Comparison of ENCODE assay signal across 16 cellular contexts in the genomic region with DNA sequence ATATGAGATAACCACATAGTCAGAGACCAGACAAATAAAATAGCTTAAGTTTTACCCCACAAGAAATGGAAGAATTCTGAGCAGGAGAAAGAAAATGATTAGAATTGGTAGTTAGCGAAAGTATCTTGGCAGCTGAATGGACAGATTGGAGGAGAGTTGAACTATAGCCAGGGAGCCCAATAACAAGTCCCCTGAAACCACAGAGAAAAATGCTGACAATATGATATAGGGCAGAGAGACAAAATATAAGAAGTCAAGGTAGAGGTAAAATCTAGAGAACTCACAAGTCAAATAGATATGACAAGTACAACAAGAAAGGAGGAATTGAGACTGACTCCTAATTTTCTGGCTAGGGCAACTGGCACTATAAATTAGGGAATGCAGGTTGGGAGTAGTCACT.
DNase-seq lines count a peak whose midpoint lies in the region; ATAC-seq lines count a peak whose summit lies in the region.
"Had no signal": no experiment of that assay in that cellular context is flagged by ENCODE, and none has a peak within 500 bp of the region (broad histone marks: within the 10 kb centered on the region; RNA-seq: fewer than 3 reads in every experiment).

No MANE protein-coding gene starts in this region.

- peak overlapping the region; percentile 57 for H3K4me2 ChIP-seq in skeletal muscle satellite cell (ENCODE audit: low read length)

- no peaks in the 10 kb centered on the region for H3K9me3 ChIP-seq in CD4-positive, CD25-positive, alpha-beta regulatory T cell (ENCODE audit: control insufficient read depth in 2 of 2, low read length in 2 of 2)
- H3K9me3 ChIP-seq in adipocyte (ENCODE audit: control insufficient read depth, low read length) = no peaks in the 10 kb centered on the region
- H3K9me3 ChIP-seq in skeletal muscle satellite cell (replicated peaks; ENCODE audit: low read length) = no peaks in the 10 kb centered on the region

- no peak for DNase-seq in CD4-positive, CD25-positive, alpha-beta regulatory T cell
- no peak for DNase-seq in adipocyte (ENCODE audit: low read depth)
- DNase-seq in stimulated activated CD4-positive, alpha-beta T cell treated with anti-CD3 and anti-CD28 coated beads, Interleukin-4, amount 100 ng/mL, for 1 hour = no peak
- DNase-seq in NCI-H524 (lab: John Stamatoyannopoulos, UW) = no peak
- DNase-seq: activated CD4-positive, alpha-beta T cell treated with anti-CD3 and anti-CD28 coated beads, Interleukin-2, amount 50 U/mL, for 1 hour; activated effector memory CD4-positive, alpha-beta T cell treated with Interleukin-2 at 50 U/mL for 16 hours; cortex of kidney; HCEC 1CT; left ventricle myocardium superior; NCI-H2029; T-helper 2 cell had no signal

- no peak overlapping the region for H3K27ac ChIP-seq in CD4-positive, CD25-positive, alpha-beta regulatory T cell (ENCODE audit: insufficient read depth, low read length, poor library complexity, severe bottlenecking)
- H3K27ac ChIP-seq in layer of hippocampus (ENCODE audit: low read depth, low read length) = peak overlapping the region; percentile 30

- peaks cover 0 to 2% (median 0%) of the 10 kb centered on the region in 7 donors for H3K9me3 Mint-ChIP-seq in CD4-positive, CD25-positive, alpha-beta regulatory T cell
- H3K9me3 Mint-ChIP-seq: IgD-negative memory B cell had no signal

- peaks cover 5% of the 10 kb centered on the region for H3K36me3 Mint-ChIP-seq in CD4-positive, CD25-positive, alpha-beta regulatory T cell

- no peaks in the 10 kb centered on the region for H3K4me1 ChIP-seq in CD4-positive, CD25-positive, alpha-beta regulatory T cell (ENCODE audit: control insufficient read depth, insufficient read depth, low read length, poor library complexity, severe bottlenecking)
- H3K4me1 ChIP-seq in adipocyte (ENCODE audit: control insufficient read depth, insufficient read depth, low read length) = peaks cover 61% of the 10 kb centered on the region
- H3K4me1 ChIP-seq in skeletal muscle satellite cell (ENCODE audit: control insufficient read depth, insufficient read depth, low read length) = peaks cover 54% of the 10 kb centered on the region

- H3K9ac ChIP-seq in adipocyte (ENCODE audit: low read length) = peak overlapping the region; percentile 18
- H3K9ac ChIP-seq in skeletal muscle satellite cell (ENCODE audit: low read depth, low read length) = peak overlapping the region; percentile 80

- H3K4me3 ChIP-seq in CD4-positive, CD25-positive, alpha-beta regulatory T cell (ENCODE audit: low read depth, low read length) = no peak overlapping the region
- H3K4me3 ChIP-seq in adipocyte (ENCODE audit: low read length) = peak overlapping the region; percentile 33
- no peak overlapping the region for H3K4me3 ChIP-seq in skeletal muscle satellite cell (ENCODE audit: low read length)

- H3K27me3 ChIP-seq in CD4-positive, CD25-positive, alpha-beta regulatory T cell (ENCODE audit: control insufficient read depth, insufficient read depth, low read length) = no peaks in the 10 kb centered on the region
- H3K27me3 ChIP-seq in adipocyte (replicated peaks; ENCODE audit: control insufficient read depth, insufficient read depth, low read length) = no peaks in the 10 kb centered on the region
- H3K27me3 ChIP-seq in layer of hippocampus (ENCODE audit: control insufficient read depth, insufficient read depth, low read length) = no peaks in the 10 kb centered on the region
- H3K27me3 ChIP-seq in skeletal muscle satellite cell (ENCODE audit: control insufficient read depth, insufficient read depth, low read length) = no peaks in the 10 kb centered on the region

- no peaks in the 10 kb centered on the region for H3K27me3 Mint-ChIP-seq in CD4-positive, CD25-positive, alpha-beta regulatory T cell
- H3K27me3 Mint-ChIP-seq: IgD-negative memory B cell had no signal

- H3K36me3 ChIP-seq in CD4-positive, CD25-positive, alpha-beta regulatory T cell (ENCODE audit: control insufficient read depth, insufficient read depth, low read length) = no peaks in the 10 kb centered on the region
- H3K36me3 ChIP-seq in adipocyte (ENCODE audit: control insufficient read depth, insufficient read depth, low read length, severe bottlenecking) (no peaks in the 10 kb centered on the region), skeletal muscle satellite cell (ENCODE audit: insufficient read depth, low read length) (no peaks in the 10 kb centered on the region)

- H3K4me3 Mint-ChIP-seq in CD4-positive, CD25-positive, alpha-beta regulatory T cell = no peak overlapping the region
- H3K4me3 Mint-ChIP-seq: IgD-negative memory B cell had no signal

- H3K27ac Mint-ChIP-seq in CD4-positive, CD25-positive, alpha-beta regulatory T cell = peak overlapping the region in 2 of 3 donors; percentile 29 to 75
- H3K27ac Mint-ChIP-seq: IgD-negative memory B cell had no signal

- H3K4me1 Mint-ChIP-seq in CD4-positive, CD25-positive, alpha-beta regulatory T cell = peaks cover 15 to 20% (median 18%) of the 10 kb centered on the region in 4 donors

- ATAC-seq in CD4-positive, CD25-positive, alpha-beta regulatory T cell (ENCODE audit: low read depth in 2 of 2) = no peak
- ATAC-seq in HG03442 (IDR thresholded peaks at IDR 0.05; ENCODE audit: unreplicated experiment) (no peak), HG02973 (IDR thresholded peaks at IDR 0.05; ENCODE audit: unreplicated experiment) (no peak)
